Comparison of ENCODE assay signal across 30 cellular contexts in genomic region chr6:84415068-84415467, GRCh38.
"Had no signal": no experiment of that assay in that cellular context is flagged by ENCODE, and none has a peak within 500 bp of the region (broad histone marks: within the 10 kb centered on the region; RNA-seq: fewer than 3 reads in every experiment).

No MANE protein-coding gene starts in this region.

- H3K9ac ChIP-seq: neural progenitor cell, parathyroid adenoma had no signal

- H3K9me3 ChIP-seq: ovary, psoas muscle, spleen, thoracic aorta, thyroid gland, transverse colon, upper lobe of right lung, uterus had no signal

- DNase-seq: naive thymus-derived CD4-positive, alpha-beta T cell; natural killer cell; occipital lobe; ovary; posterior cingulate gyrus; psoas muscle; right cardiac atrium; right lobe of liver; spleen; stimulated activated CD4-positive, alpha-beta T cell treated with anti-CD3 and anti-CD28 coated beads, Interleukin-12 subunit alpha, Interleukin-12 subunit beta, amount 100 ng/mL, for 4 hours; stimulated activated CD4-positive, alpha-beta T cell treated with anti-CD3 and anti-CD28 coated beads, Interleukin-1b, Interleukin-23, amount 100 ng/mL, for 48 hours; stimulated activated CD4-positive, alpha-beta T cell treated with anti-CD3 and anti-CD28 coated beads, Interleukin-4, amount 100 ng/mL, for 1 hour; stimulated activated CD4-positive, alpha-beta T cell treated with anti-CD3 and anti-CD28 coated beads, Interleukin-4, amount 100 ng/mL, for 4 hours; stimulated activated CD8-positive, alpha-beta memory T cell treated with anti-CD3 and anti-CD28 coated beads, Interleukin-4, amount 100 ng/mL, for 48 hours; stimulated activated naive CD4-positive, alpha-beta T cell; stimulated activated naive CD8-positive, alpha-beta T cell treated with anti-CD3 and anti-CD28 coated beads, Interleukin-15, amount 100 ng/mL, for 72 hours; stimulated activated naive CD8-positive, alpha-beta T cell treated with anti-CD3 and anti-CD28 coated beads, Interleukin-15, Interleukin-2, amounts not matched to agents 100 U/mL and 50 U/mL, for 24 hours; thyroid gland; transverse colon; upper lobe of right lung; uterus had no signal

- H3K36me3 ChIP-seq: neural progenitor cell, ovary, right lobe of liver, spleen, thoracic aorta, thyroid gland, transverse colon, upper lobe of right lung, uterus had no signal

- H3K27ac ChIP-seq: neural progenitor cell, ovary, parathyroid adenoma, psoas muscle, right lobe of liver, spleen, thoracic aorta, thyroid gland, transverse colon, upper lobe of right lung, uterus had no signal

- H3K36me3 Mint-ChIP-seq: naive thymus-derived CD4-positive, alpha-beta T cell; natural killer cell; neural progenitor cell; stimulated activated memory B cell treated with anti-CD40 and anti-IgM and Interleukin-4, amounts not matched to agents 10 μg/mL and 1 μg/mL and 100 μg/mL, for 72 hours; type B pancreatic cell had no signal

- ATAC-seq: naive thymus-derived CD4-positive, alpha-beta T cell; natural killer cell; psoas muscle; right cardiac atrium; stimulated activated memory B cell treated with anti-CD40 and anti-IgM and Interleukin-4, amounts not matched to agents 10 μg/mL and 1 μg/mL and 100 μg/mL, for 72 hours; stimulated activated naive CD8-positive, alpha-beta T cell treated with anti-CD3 and anti-CD28 coated beads, Interleukin-15, amount 100 ng/mL, for 72 hours; stimulated activated naive CD8-positive, alpha-beta T cell treated with anti-CD3 and anti-CD28 coated beads, Interleukin-15, Interleukin-2, amounts not matched to agents 100 U/mL and 50 U/mL, for 24 hours; upper lobe of right lung had no signal

- H3K4me3 ChIP-seq: neural progenitor cell, ovary, psoas muscle, right lobe of liver, skin epidermis, smooth muscle cell, spleen, thoracic aorta, thyroid gland, transverse colon, upper lobe of right lung, uterus had no signal

- H3K4me3 Mint-ChIP-seq: naive thymus-derived CD4-positive, alpha-beta T cell; natural killer cell; nephron; neural progenitor cell; stimulated activated memory B cell treated with anti-CD40 and anti-IgM and Interleukin-4, amounts not matched to agents 10 μg/mL and 1 μg/mL and 100 μg/mL, for 72 hours; stimulated activated naive CD8-positive, alpha-beta T cell treated with anti-CD3 and anti-CD28 coated beads, Interleukin-15, amount 100 ng/mL, for 72 hours; type B pancreatic cell had no signal

- H3K27ac Mint-ChIP-seq: naive thymus-derived CD4-positive, alpha-beta T cell; natural killer cell; neural progenitor cell; progenitor cell of endocrine pancreas; stimulated activated memory B cell treated with anti-CD40 and anti-IgM and Interleukin-4, amounts not matched to agents 10 μg/mL and 1 μg/mL and 100 μg/mL, for 72 hours; stimulated activated naive CD8-positive, alpha-beta T cell treated with anti-CD3 and anti-CD28 coated beads, Interleukin-15, amount 100 ng/mL, for 72 hours; type B pancreatic cell had no signal

- H3K9me3 Mint-ChIP-seq: nephron; neural progenitor cell; stimulated activated memory B cell treated with anti-CD40 and anti-IgM and Interleukin-4, amounts not matched to agents 10 μg/mL and 1 μg/mL and 100 μg/mL, for 72 hours; stimulated activated naive CD8-positive, alpha-beta T cell treated with anti-CD3 and anti-CD28 coated beads, Interleukin-15, amount 100 ng/mL, for 72 hours; type B pancreatic cell had no signal

- H3K27me3 Mint-ChIP-seq: stimulated activated memory B cell treated with anti-CD40 and anti-IgM and Interleukin-4, amounts not matched to agents 10 μg/mL and 1 μg/mL and 100 μg/mL, for 72 hours; stimulated activated naive CD8-positive, alpha-beta T cell treated with anti-CD3 and anti-CD28 coated beads, Interleukin-15, amount 100 ng/mL, for 72 hours had no signal

- H3K4me1 ChIP-seq: neural progenitor cell, parathyroid adenoma, psoas muscle, spleen, thyroid gland, transverse colon, upper lobe of right lung, uterus had no signal

- H3K27me3 ChIP-seq: neural progenitor cell, ovary, right lobe of liver, spleen, thyroid gland, transverse colon, upper lobe of right lung, uterus had no signal

- H3K4me1 Mint-ChIP-seq: naive thymus-derived CD4-positive, alpha-beta T cell; natural killer cell; stimulated activated memory B cell treated with anti-CD40 and anti-IgM and Interleukin-4, amounts not matched to agents 10 μg/mL and 1 μg/mL and 100 μg/mL, for 72 hours; stimulated activated naive CD8-positive, alpha-beta T cell treated with anti-CD3 and anti-CD28 coated beads, Interleukin-15, amount 100 ng/mL, for 72 hours had no signal
